20 cellular contexts compared by ENCODE assay signal in genomic region chr7:93877742-93878141, GRCh38. TPM values are rescaled to one million over a fixed set of nuclear protein-coding genes. Genes with fewer than 3 reads are reported as not detected.
A peak's percentile ranks its signal among the peaks of the same experiment; 100 is the strongest.
DNase-seq lines count a peak whose midpoint lies in the region; TF ChIP-seq lines count a peak whose summit lies in the region.
"Had no signal": no experiment of that assay in that cellular context is flagged by ENCODE, and none has a peak within 500 bp of the region (broad histone marks: within the 10 kb centered on the region; RNA-seq: fewer than 3 reads in every experiment).

No MANE protein-coding gene starts in this region.

- H3K27me3 ChIP-seq in fibroblast of lung (ENCODE audit: control insufficient read depth, insufficient read depth, low read length) = no peaks in the 10 kb centered on the region
- H3K27me3 ChIP-seq: BE2C had no signal

- H3K9me3 Mint-ChIP-seq in MCF 10A (ENCODE audit: unreplicated experiment) = peaks cover 12% of the 10 kb centered on the region

- no peaks in the 10 kb centered on the region for H3K79me2 ChIP-seq in fibroblast of lung (ENCODE audit: control insufficient read depth, insufficient read depth, low read length)

- H4K20me1 ChIP-seq in fibroblast of lung (ENCODE audit: control insufficient read depth, extremely low read depth, insufficient read depth, low read length) = no peaks in the 10 kb centered on the region

- H3K36me3 ChIP-seq in fibroblast of lung (ENCODE audit: control insufficient read depth, insufficient read depth, low read length) = no peaks in the 10 kb centered on the region
- H3K36me3 ChIP-seq: BE2C had no signal

- peak overlapping the region; percentile 13 for H3K4me2 ChIP-seq in fibroblast of lung (ENCODE audit: extremely low read depth, insufficient read depth, low read length)

- H3K4me1 ChIP-seq in fibroblast of lung (ENCODE audit: control insufficient read depth, extremely low read depth, insufficient read depth, low read length) = no peaks in the 10 kb centered on the region
- H3K4me1 ChIP-seq: BE2C had no signal

- H3K4me3 Mint-ChIP-seq in MCF 10A (ENCODE audit: unreplicated experiment) = no peak overlapping the region
- H3K4me3 Mint-ChIP-seq: CD4-positive, CD25-positive, alpha-beta regulatory T cell had no signal

- H3K4me1 Mint-ChIP-seq in MCF 10A (ENCODE audit: insufficient read depth, unreplicated experiment) = no peaks in the 10 kb centered on the region
- H3K4me1 Mint-ChIP-seq: CD4-positive, CD25-positive, alpha-beta regulatory T cell had no signal

- no peaks in the 10 kb centered on the region for H3K9me3 ChIP-seq in fibroblast of lung (ENCODE audit: control insufficient read depth, insufficient read depth, low read depth, low read length)
- H3K9me3 ChIP-seq: BE2C had no signal

- H3K27ac Mint-ChIP-seq in MCF 10A (ENCODE audit: low read depth, unreplicated experiment) = no peak overlapping the region
- H3K27ac Mint-ChIP-seq: CD4-positive, CD25-positive, alpha-beta regulatory T cell had no signal

- H3K36me3 Mint-ChIP-seq in MCF 10A (ENCODE audit: insufficient read depth, unreplicated experiment) = no peaks in the 10 kb centered on the region
- H3K36me3 Mint-ChIP-seq: CD4-positive, CD25-positive, alpha-beta regulatory T cell had no signal

- intact Hi-C loops in MCF 10A (cut with micrococcal nuclease) = no loop called here

- BruUV-seq in MCF 10A (replicated peaks; lab: Mats Ljungman, UMichigan) = no TSS peak

- no peak overlapping the region for H3K27ac ChIP-seq in fibroblast of lung (ENCODE audit: insufficient read depth, low read length)
- H3K27ac ChIP-seq: 22Rv1 had no signal

- no peaks in the 10 kb centered on the region for H3K27me3 Mint-ChIP-seq in MCF 10A (ENCODE audit: insufficient read depth, unreplicated experiment)

- POLR2A ChIA-PET in MCF 10A (lab: Yijun Ruan, JAX) = no interaction called here

- H3K4me3 ChIP-seq in fibroblast of lung (replicated peaks in 1 of 4; ENCODE audit: control extremely low read depth in 1 of 4, insufficient read depth in 1 of 4, low read depth in 3 of 4, low read length in 4 of 4) = peak overlapping the region in 1 of 4 experiments; percentile 19
- H3K4me3 ChIP-seq: K562 had no signal

- H2AFZ ChIP-seq in fibroblast of lung (ENCODE audit: low read length) = peak overlapping the region; percentile 80

- CTCF ChIA-PET in MCF 10A (lab: Yijun Ruan, JAX) = no interaction called here

- DNase-seq in NCI-H82 (lab: John Stamatoyannopoulos, UW) (peak; percentile 8), NCI-H82 treated with DMSO at 0.1 percent for 48 hours (lab: John Stamatoyannopoulos, UW; ENCODE audit: unreplicated experiment) (no peak), RPMI7951 (ENCODE audit: low read depth) (peak; percentile 81), fibroblast of lung (ENCODE audit: low read depth in 2 of 2) (peak in 1 of 2 donors; percentile 38), NCI-H2171 treated with DMSO at 0.1 percent for 48 hours (lab: John Stamatoyannopoulos, UW) (no peak), MCF 10A (ENCODE audit: unreplicated experiment) (no peak), GDM1 (lab: John Stamatoyannopoulos, UW) (no peak), NCI-H1694 (lab: John Stamatoyannopoulos, UW) (no peak)
- DNase-seq: BE2C; CD4-positive, CD25-positive, alpha-beta regulatory T cell; COR-L47; DMS 273 treated with DMSO at 0.1 percent for 48 hours; DND-41; HCEC 1CT; MV-4-11; NCI-H187 treated with DMSO at 0.1 percent for 48 hours; NCI-H526 had no signal

- TF ChIP-seq CTCF in fibroblast of lung (conservative IDR thresholded peaks at IDR 0.05 in 1 of 2, IDR thresholded peaks at IDR 0.05 in 1 of 2; ENCODE audit: low read depth in 1 of 2, low read length in 2 of 2) = no peak
- TF ChIP-seq CTCF in MCF 10A (IDR thresholded peaks at IDR 0.05; ENCODE audit: unreplicated experiment) = no peak

- H3K9ac ChIP-seq in fibroblast of lung (ENCODE audit: insufficient read depth, low read length) = no peak overlapping the region

RNA-seq across cellular contexts. Expression of gene TFPI2, which starts 12.8 kb away (rescaled TPM):
- total RNA-seq in RPMI7951 (2014; rRNA removed; shearing (Covaris generic)) = 229 and 267 TPM in 2 replicates
- 1.5 and 14.4 TPM in 2 replicates for total RNA-seq in fibroblast of lung
- polyA plus RNA-seq in fibroblast of lung = 57.6 and 76.0 TPM in 2 replicates
- polyA plus RNA-seq in fibroblast of lung (2012) = 58.9 and 71.5 TPM in 2 replicates
- polyA minus RNA-seq in fibroblast of lung (ENCODE audit: low replicate concordance) = 35.6 and 44.9 TPM in 2 replicates
- total RNA-seq in MCF 10A (2022) = not detected in 2 replicates
- total RNA-seq: G401 had no signal
- polyA plus RNA-seq: CD4-positive, CD25-positive, alpha-beta regulatory T cell had no signal

RNA-seq across cellular contexts. Expression of gene GNGT1, which starts 28.6 kb away (rescaled TPM):
- 0.24 TPM in 1 of 2 replicates, not detected in the other for total RNA-seq in RPMI7951 (2014; rRNA removed; shearing (Covaris generic))
- total RNA-seq in fibroblast of lung = not detected in 2 replicates
- not detected in 2 replicates for polyA plus RNA-seq in fibroblast of lung
- not detected in 2 replicates for polyA plus RNA-seq in fibroblast of lung (2012)
- polyA minus RNA-seq in fibroblast of lung (ENCODE audit: low replicate concordance) = not detected in 2 replicates
- not detected in 2 replicates for total RNA-seq in MCF 10A (2022)
- total RNA-seq: CD4-positive, CD25-positive, alpha-beta regulatory T cell; G401 had no signal
- polyA plus RNA-seq: CD4-positive, CD25-positive, alpha-beta regulatory T cell had no signal

RNA-seq across cellular contexts. Expression of gene GNG11, which starts 43.8 kb away (rescaled TPM):
- 264 and 265 TPM in 2 replicates for total RNA-seq in RPMI7951 (2014; rRNA removed; shearing (Covaris generic))
- total RNA-seq in fibroblast of lung = 9.0 and 27.2 TPM in 2 replicates
- polyA plus RNA-seq in fibroblast of lung = 23.1 and 46.1 TPM in 2 replicates
- 37.7 and 63.8 TPM in 2 replicates for polyA plus RNA-seq in fibroblast of lung (2012)
- polyA minus RNA-seq in fibroblast of lung (ENCODE audit: low replicate concordance) = 0.59 and 2.2 TPM in 2 replicates
- total RNA-seq in MCF 10A (2022) = 3.9 and 4.6 TPM in 2 replicates
- total RNA-seq: G401, K562 had no signal
- polyA plus RNA-seq: CD4-positive, CD25-positive, alpha-beta regulatory T cell had no signal

Comparison
In these comparisons a context has a peak if more than half of its experiments do, and no peak if none do; other contexts are left out.
1. DNase-seq: peak in NCI-H82 (single experiment) and RPMI7951 (single experiment); none in NCI-H82 treated with DMSO at 0.1 percent for 48 hours (single experiment), NCI-H2171 treated with DMSO at 0.1 percent for 48 hours (single experiment), MCF 10A (single experiment), GDM1 (single experiment) and NCI-H1694 (single experiment).
2. RNA of gene TFPI2, which starts 12.8 kb away (total RNA-seq): 229 to 267 TPM in RPMI7951; 1.5 to 14.4 TPM in fibroblast of lung and not detected in MCF 10A; every median in the first group is over 10 times any median in the second.